ENCODE assay signal across 11 cellular contexts in the genomic region with DNA sequence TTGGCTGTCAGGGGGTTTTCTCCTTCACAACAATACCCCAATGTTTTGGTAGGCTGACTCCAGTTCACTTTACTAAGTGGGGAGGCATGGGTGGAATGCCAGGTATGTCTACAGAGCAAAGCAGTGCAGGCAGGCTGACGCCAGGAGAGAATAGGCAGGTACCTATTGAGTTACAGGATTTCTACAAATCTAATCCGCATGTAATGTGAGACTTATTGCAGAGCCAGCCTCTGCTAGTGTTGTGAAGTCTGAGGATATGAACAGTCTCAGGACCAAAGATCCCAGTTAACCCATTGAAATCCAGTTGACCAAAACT.
DNase-seq lines count a peak whose midpoint lies in the region; ATAC-seq, FAIRE-seq and TF ChIP-seq lines count a peak whose summit lies in the region.
"Had no signal": no experiment of that assay in that cellular context is flagged by ENCODE, and none has a peak within 500 bp of the region (broad histone marks: within the 10 kb centered on the region; RNA-seq: fewer than 3 reads in every experiment).

No MANE protein-coding gene starts in this region.

- TF ChIP-seq CTCF in PC-9 (conservative IDR thresholded peaks at IDR 0.05) (no peak), gastroesophageal sphincter (IDR thresholded peaks at IDR 0.05) (no peak), osteoblast (IDR thresholded peaks at IDR 0.05; ENCODE audit: extremely low read depth, low read depth, low read length) (no peak)

- H3K79me2 ChIP-seq in PC-9 (ENCODE audit: low read depth) (no peaks in the 10 kb centered on the region), osteoblast (ENCODE audit: insufficient read depth, low read length) (no peaks in the 10 kb centered on the region)

- H3K27me3 Mint-ChIP-seq in activated CD4-positive, alpha-beta T cell treated with anti-CD3 and anti-CD28 coated beads, Interleukin-2, amount 10 ng/mL, durations not matched to agents 24 days and 14 days, result no peaks in the 10 kb centered on the region

- H3K27me3 ChIP-seq in PC-9 (ENCODE audit: insufficient read depth, low read depth) (no peaks in the 10 kb centered on the region), gastroesophageal sphincter (no peaks in the 10 kb centered on the region), osteoblast (ENCODE audit: insufficient read depth, low read length) (no peaks in the 10 kb centered on the region)
- H3K27me3 ChIP-seq: MG63 had no signal

- H3K27ac ChIP-seq in PC-9 (0 out of 2 replicates have a peak overlapping the region, but pooled peaks have one; percentile 3), gastroesophageal sphincter (no peak overlapping the region), osteoblast (ENCODE audit: low read depth, low read length) (no peak overlapping the region)

- H3K9me3 ChIP-seq in PC-9 (ENCODE audit: insufficient read depth, low read depth), result no peaks in the 10 kb centered on the region
- H3K9me3 ChIP-seq in gastroesophageal sphincter, result peaks cover 0 to 13% (median 0%) of the 10 kb centered on the region in 3 donors
- no peaks in the 10 kb centered on the region for H3K9me3 ChIP-seq in osteoblast (ENCODE audit: low read depth, low read length)
- H3K9me3 ChIP-seq: MG63 had no signal

- no peak overlapping the region for H3K27ac Mint-ChIP-seq in activated CD4-positive, alpha-beta T cell treated with anti-CD3 and anti-CD28 coated beads, Interleukin-2, amount 10 ng/mL, durations not matched to agents 24 days and 14 days

- H3K9me2 ChIP-seq in PC-9 (ENCODE audit: insufficient read depth), result no peaks in the 10 kb centered on the region

- peak; percentile 23 for DNase-seq in COR-L47 (lab: John Stamatoyannopoulos, UW)
- peak; percentile 67 to 77 for DNase-seq in PC-9
- peak; percentile 84 for DNase-seq in kidney glomerular epithelial cell (lab: John Stamatoyannopoulos, UW)
- DNase-seq in frontal cortex (ENCODE audit: low spot score in 2 of 2), result no peak
- no peak for DNase-seq in activated CD4-positive, alpha-beta T cell treated with anti-CD3 and anti-CD28 coated beads, Interleukin-2, amount 10 ng/mL, durations not matched to agents 24 days and 14 days
- no peak for DNase-seq in osteoblast (ENCODE audit: insufficient read length, low spot score, missing footprints)
- DNase-seq: activated CD4-positive, CD25-positive, alpha-beta regulatory T cell treated with anti-CD3 and anti-CD28 coated beads, Interleukin-2, amount 50 U/mL, for 72 hours; cerebellar nuclear complex; MG63 had no signal

- H3K4me3 Mint-ChIP-seq in activated CD4-positive, alpha-beta T cell treated with anti-CD3 and anti-CD28 coated beads, Interleukin-2, amount 10 ng/mL, durations not matched to agents 24 days and 14 days, result no peak overlapping the region

- 12 to 41% methylated on average over 2 of the region's 2 CpGs for WGBS in gastroesophageal sphincter (ENCODE audit: low coverage in 1 of 2), 2 donors

- no peaks in the 10 kb centered on the region for H4K20me1 ChIP-seq in PC-9 (ENCODE audit: insufficient read depth)
- H4K20me1 ChIP-seq in osteoblast (ENCODE audit: insufficient read depth, low read length), result no peaks in the 10 kb centered on the region

- no peaks in the 10 kb centered on the region for H3F3A ChIP-seq in PC-9 (ENCODE audit: insufficient read depth, low read depth)

- no peak for FAIRE-seq in frontal cortex (lab: Jason Lieb, UNC)

- no TSS peak for BruUV-seq in PC-9 (replicated peaks; lab: Mats Ljungman, UMichigan)

- POLR2A ChIA-PET in PC-9 (lab: Charles Lee; ENCODE audit: unreplicated experiment), result no interaction called here

- TF ChIP-seq EP300 in Ishikawa (IDR thresholded peaks at IDR 0.05; ENCODE audit: borderline replicate concordance) (peak; percentile 98), gastroesophageal sphincter (IDR thresholded peaks at IDR 0.05) (no peak)

- H3K4me1 Mint-ChIP-seq in activated CD4-positive, alpha-beta T cell treated with anti-CD3 and anti-CD28 coated beads, Interleukin-2, amount 10 ng/mL, durations not matched to agents 24 days and 14 days, result no peaks in the 10 kb centered on the region

- ATAC-seq in gastroesophageal sphincter, result no peak

- no peaks in the 10 kb centered on the region for H3K36me3 Mint-ChIP-seq in activated CD4-positive, alpha-beta T cell treated with anti-CD3 and anti-CD28 coated beads, Interleukin-2, amount 10 ng/mL, durations not matched to agents 24 days and 14 days (ENCODE audit: low read depth)

- peaks cover 14% of the 10 kb centered on the region for H3K9me3 Mint-ChIP-seq in activated CD4-positive, alpha-beta T cell treated with anti-CD3 and anti-CD28 coated beads, Interleukin-2, amount 10 ng/mL, durations not matched to agents 24 days and 14 days

- H3K36me3 ChIP-seq in PC-9 (ENCODE audit: low read depth) (no peaks in the 10 kb centered on the region), gastroesophageal sphincter (no peaks in the 10 kb centered on the region), osteoblast (ENCODE audit: insufficient read depth, low read length) (no peaks in the 10 kb centered on the region)
- H3K36me3 ChIP-seq: MG63 had no signal

- TF ChIP-seq POLR2A in gastroesophageal sphincter (IDR thresholded peaks at IDR 0.05), result no peak

- no peak overlapping the region for H3K4me2 ChIP-seq in PC-9
- no peak overlapping the region for H3K4me2 ChIP-seq in osteoblast (ENCODE audit: insufficient read depth, low read length)

- H3K4me3 ChIP-seq in PC-9 (no peak overlapping the region), gastroesophageal sphincter (no peak overlapping the region), osteoblast (ENCODE audit: insufficient read depth, low read length) (no peak overlapping the region)
- H3K4me3 ChIP-seq: MG63 had no signal

- CTCF ChIA-PET in PC-9 (lab: Charles Lee), result no interaction called here

- intact Hi-C loops in PC-9 (cut with micrococcal nuclease; ENCODE audit: unreplicated experiment), result loop anchor here (1.0 to 5.0 kb wide), 4 partner anchors 24 to 152 kb away; no protein-coding TSS in a partner anchor
- intact Hi-C loops in activated CD4-positive, alpha-beta T cell treated with anti-CD3 and anti-CD28 coated beads, Interleukin-2, amount 10 ng/mL, durations not matched to agents 24 days and 14 days (cut with micrococcal nuclease), result no loop called here

- H2AFZ ChIP-seq in PC-9, result no peak overlapping the region
- H2AFZ ChIP-seq in osteoblast (ENCODE audit: low read length), result no peak overlapping the region

- TF ChIP-seq RAD21 in Ishikawa (IDR thresholded peaks at IDR 0.05; ENCODE audit: low read depth), result peak; percentile 38; the same call in 1 of the 2 replicates

- no peaks in the 10 kb centered on the region for H3K4me1 ChIP-seq in PC-9 (replicated peaks; ENCODE audit: insufficient read depth)
- H3K4me1 ChIP-seq in gastroesophageal sphincter, result no peaks in the 10 kb centered on the region
- no peaks in the 10 kb centered on the region for H3K4me1 ChIP-seq in osteoblast (ENCODE audit: insufficient read depth, low read length)

TF ChIP-seq in Ishikawa, 13 proteins besides CTCF, POLR2A, EP300 and RAD21:
- peak; percentile 87 for TF ChIP-seq FOXM1 (IDR thresholded peaks at IDR 0.05; ENCODE audit: borderline replicate concordance, low read depth)
- peak; percentile 90 for TF ChIP-seq NFIC (IDR thresholded peaks at IDR 0.05)
- no peak for TF ChIP-seq EGR1 (IDR thresholded peaks at IDR 0.05)
- no peak for TF ChIP-seq ZBTB7A (IDR thresholded peaks at IDR 0.05; ENCODE audit: low read depth)
- no peak; the same call in 1 of the 2 replicates for TF ChIP-seq CREB1 (IDR thresholded peaks at IDR 0.05; ENCODE audit: low read depth)
- TF ChIP-seq TCF12 (IDR thresholded peaks at IDR 0.05; ENCODE audit: low read depth), result peak; percentile 96
- TF ChIP-seq TAF1 (IDR thresholded peaks at IDR 0.05; ENCODE audit: low read depth), result no peak
- TF ChIP-seq USF1 (IDR thresholded peaks at IDR 0.05), result peak; percentile 27; the same call in 1 of the 2 replicates
- TF ChIP-seq, protein P1, sequence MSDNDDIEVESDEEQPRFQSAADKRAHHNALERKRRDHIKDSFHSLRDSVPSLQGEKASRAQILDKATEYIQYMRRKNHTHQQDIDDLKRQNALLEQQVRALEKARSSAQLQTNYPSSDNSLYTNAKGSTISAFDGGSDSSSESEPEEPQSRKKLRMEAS (IDR thresholded peaks at IDR 0.05), result 0 out of 2 replicates have a peak, but pooled peaks have one; percentile 2
- TF ChIP-seq YY1 (IDR thresholded peaks at IDR 0.05; ENCODE audit: low read depth), result no peak
- TF ChIP-seq TEAD4 (IDR thresholded peaks at IDR 0.05), result peak; percentile 100
- TF ChIP-seq CEBPB (IDR thresholded peaks at IDR 0.05), result peak; percentile 70
- TF ChIP-seq, protein P2, sequence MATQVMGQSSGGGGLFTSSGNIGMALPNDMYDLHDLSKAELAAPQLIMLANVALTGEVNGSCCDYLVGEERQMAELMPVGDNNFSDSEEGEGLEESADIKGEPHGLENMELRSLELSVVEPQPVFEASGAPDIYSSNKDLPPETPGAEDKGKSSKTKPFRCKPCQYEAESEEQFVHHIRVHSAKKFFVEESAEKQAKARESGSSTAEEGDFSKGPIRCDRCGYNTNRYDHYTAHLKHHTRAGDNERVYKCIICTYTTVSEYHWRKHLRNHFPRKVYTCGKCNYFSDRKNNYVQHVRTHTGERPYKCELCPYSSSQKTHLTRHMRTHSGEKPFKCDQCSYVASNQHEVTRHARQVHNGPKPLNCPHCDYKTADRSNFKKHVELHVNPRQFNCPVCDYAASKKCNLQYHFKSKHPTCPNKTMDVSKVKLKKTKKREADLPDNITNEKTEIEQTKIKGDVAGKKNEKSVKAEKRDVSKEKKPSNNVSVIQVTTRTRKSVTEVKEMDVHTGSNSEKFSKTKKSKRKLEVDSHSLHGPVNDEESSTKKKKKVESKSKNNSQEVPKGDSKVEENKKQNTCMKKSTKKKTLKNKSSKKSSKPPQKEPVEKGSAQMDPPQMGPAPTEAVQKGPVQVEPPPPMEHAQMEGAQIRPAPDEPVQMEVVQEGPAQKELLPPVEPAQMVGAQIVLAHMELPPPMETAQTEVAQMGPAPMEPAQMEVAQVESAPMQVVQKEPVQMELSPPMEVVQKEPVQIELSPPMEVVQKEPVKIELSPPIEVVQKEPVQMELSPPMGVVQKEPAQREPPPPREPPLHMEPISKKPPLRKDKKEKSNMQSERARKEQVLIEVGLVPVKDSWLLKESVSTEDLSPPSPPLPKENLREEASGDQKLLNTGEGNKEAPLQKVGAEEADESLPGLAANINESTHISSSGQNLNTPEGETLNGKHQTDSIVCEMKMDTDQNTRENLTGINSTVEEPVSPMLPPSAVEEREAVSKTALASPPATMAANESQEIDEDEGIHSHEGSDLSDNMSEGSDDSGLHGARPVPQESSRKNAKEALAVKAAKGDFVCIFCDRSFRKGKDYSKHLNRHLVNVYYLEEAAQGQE (IDR thresholded peaks at IDR 0.05; ENCODE audit: low read depth), result no peak

Comparison
In these comparisons a context has a peak if more than half of its experiments do, and no peak if none do; other contexts are left out.
1. DNase-seq: peak in COR-L47 (single experiment), PC-9 (2 of 2) and kidney glomerular epithelial cell (single experiment); none in frontal cortex (0 of 2), activated CD4-positive, alpha-beta T cell treated with anti-CD3 and anti-CD28 coated beads, Interleukin-2, amount 10 ng/mL, durations not matched to agents 24 days and 14 days (single experiment) and osteoblast (single experiment).